Comparison of ENCODE assay signal across 9 cellular contexts in genomic region chr12:64666054-64666914, GRCh38. TPM values are rescaled to one million over a fixed set of nuclear protein-coding genes. Genes with fewer than 3 reads are reported as not detected.
DNase-seq lines count a peak whose midpoint lies in the region; ATAC-seq and TF ChIP-seq lines count a peak whose summit lies in the region.
"Had no signal": no experiment of that assay in that cellular context is flagged by ENCODE, and none has a peak within 500 bp of the region (broad histone marks: within the 10 kb centered on the region; RNA-seq: fewer than 3 reads in every experiment).

No MANE protein-coding gene starts in this region.

- intact Hi-C loops in heart left ventricle (cut with DNase I) (loop anchor here in 3 of 10 donors (5.0 kb wide), 3 partner anchors 39 to 54 kb away; partner anchors contain the start of gene RASSF3 (in 1 of the 3)), left cardiac atrium (cut with DNase I) (no loop called here)

- H3K27me3 ChIP-seq in heart left ventricle (no peaks in the 10 kb centered on the region), gastroesophageal sphincter (no peaks in the 10 kb centered on the region)

- DNase-seq in heart left ventricle (no peak), left cardiac atrium (no peak), MV-4-11 (lab: John Stamatoyannopoulos, UW) (peak; percentile 35), NCI-H510A treated with DMSO at 0.1 percent for 48 hours (lab: John Stamatoyannopoulos, UW) (no peak), LoVo (ENCODE audit: low spot score) (no peak), midbrain (lab: John Stamatoyannopoulos, UW) (no peak)
- DNase-seq: GDM1 had no signal

- 22 to 32% (median 27%) methylated on average over 3 of the region's 3 CpGs for WGBS in heart left ventricle, 4 donors
- WGBS in gastroesophageal sphincter (ENCODE audit: low coverage in 1 of 2), 2 donors: 33 to 38% methylated on average over 3 of the region's 3 CpGs

- peaks cover 6 to 88% (median 66%) of the 10 kb centered on the region in 12 donors for H3K4me1 ChIP-seq in heart left ventricle
- peaks cover 18 to 96% (median 47%) of the 10 kb centered on the region in 3 donors for H3K4me1 ChIP-seq in gastroesophageal sphincter

- TF ChIP-seq EP300 in gastroesophageal sphincter (IDR thresholded peaks at IDR 0.05): no peak

- TF ChIP-seq CTCF in heart left ventricle (IDR thresholded peaks at IDR 0.05) (no peak), gastroesophageal sphincter (IDR thresholded peaks at IDR 0.05) (no peak)

- no peak for ATAC-seq in heart left ventricle
- no peak for ATAC-seq in left cardiac atrium
- ATAC-seq in gastroesophageal sphincter: no peak
- no peak for ATAC-seq in GM18861 (IDR thresholded peaks at IDR 0.05; ENCODE audit: unreplicated experiment)

- H3K9me3 ChIP-seq in heart left ventricle (no peaks in the 10 kb centered on the region), gastroesophageal sphincter (no peaks in the 10 kb centered on the region)

- H3K27ac ChIP-seq in heart left ventricle (peak overlapping the region in 11 of 12 donors; percentile 35 to 88 (median 73)), gastroesophageal sphincter (peak overlapping the region; percentile 46 to 85 (median 76))

- H3K4me3 ChIP-seq in heart left ventricle (peak overlapping the region in 1 of 12 donors; percentile 2), gastroesophageal sphincter (no peak overlapping the region)

- TF ChIP-seq POLR2A in heart left ventricle (IDR thresholded peaks at IDR 0.05) (no peak), gastroesophageal sphincter (IDR thresholded peaks at IDR 0.05) (no peak)

- H3K36me3 ChIP-seq in heart left ventricle (no peaks in the 10 kb centered on the region), gastroesophageal sphincter (no peaks in the 10 kb centered on the region)

RNA-seq across cellular contexts. Expression of gene RASSF3, which starts 56.0 kb away (rescaled TPM):
- total RNA-seq in heart left ventricle (100 to 1,000 TPM in 4 of 9 donors, 10 to 100 TPM in 5; 59.7 to 116 (median 93.4) TPM), left cardiac atrium (100 to 1,000 TPM; 116 to 118 TPM), gastroesophageal sphincter (100 to 1,000 TPM; 149 to 332 (median 182) TPM)
- 10 to 100 TPM; 32.8 to 55.4 TPM for polyA plus RNA-seq in heart left ventricle
